ENCODE assay signal across 18 cellular contexts in the genomic region with DNA sequence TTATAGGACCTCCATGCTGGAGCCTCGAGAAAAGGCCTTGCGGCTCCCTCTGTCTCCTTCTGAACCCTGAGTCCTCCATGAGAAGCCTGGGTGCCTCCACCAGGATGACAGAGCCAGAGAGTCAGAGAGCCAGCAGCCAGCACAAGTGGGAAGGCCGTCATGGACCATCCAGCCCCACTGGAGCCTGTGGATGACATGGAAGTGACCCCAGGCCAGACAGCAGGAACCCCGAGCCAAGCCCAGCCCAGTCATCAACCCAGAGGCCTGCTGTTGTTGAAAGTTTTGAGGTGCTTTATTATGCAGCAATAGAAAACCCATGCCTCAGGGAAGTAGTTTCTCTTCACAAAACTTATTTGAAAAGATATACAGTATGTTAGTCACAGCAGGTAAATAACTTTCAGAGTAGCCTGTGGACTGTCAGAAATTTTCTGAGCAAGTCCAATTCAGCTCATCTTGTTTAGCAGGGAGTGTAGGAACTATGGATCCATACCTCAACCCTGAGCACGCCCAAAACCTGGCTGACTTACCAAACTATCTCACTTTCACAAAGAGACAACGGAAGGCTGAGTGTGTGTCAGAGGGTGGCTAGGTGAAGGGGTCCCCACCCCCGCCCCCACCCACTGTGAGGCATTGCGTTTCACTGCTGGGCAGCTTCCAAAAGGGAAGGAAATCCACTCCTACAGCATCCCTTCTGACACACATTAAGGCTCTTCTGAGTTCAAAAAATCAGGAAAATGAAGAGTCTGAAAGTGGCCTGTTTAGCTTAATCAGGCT.
A peak's percentile ranks its signal among the peaks of the same experiment; 100 is the strongest.
DNase-seq lines count a peak whose midpoint lies in the region; ATAC-seq and TF ChIP-seq lines count a peak whose summit lies in the region.
"Had no signal": no experiment of that assay in that cellular context is flagged by ENCODE, and none has a peak within 500 bp of the region (broad histone marks: within the 10 kb centered on the region; RNA-seq: fewer than 3 reads in every experiment).

No MANE protein-coding gene starts in this region.

- no peak for TF ChIP-seq RAD21 in HCT116 (IDR thresholded peaks at IDR 0.05; ENCODE audit: low read depth)

- RAD21 ChIA-PET in HCT116 (lab: Charles Lee; ENCODE audit: low non-redundant PET in 1 of 2, low total read pairs in 2 of 2, uncharacterized antibody in 2 of 2, unreplicated experiment in 2 of 2), result no interaction called here

- no peak for DNase-seq in HCT116 (ENCODE audit: low read depth, low spot score)
- DNase-seq in WERI-Rb-1, result no peak
- no peak for DNase-seq in fibroblast of lung (ENCODE audit: low read depth in 2 of 2)
- no peak for DNase-seq in osteoblast (ENCODE audit: insufficient read length, low spot score, missing footprints)
- DNase-seq in CD14-positive monocyte (ENCODE audit: low spot score), result no peak
- DNase-seq: activated CD8-positive, alpha-beta T cell treated with anti-CD3 and anti-CD28 coated beads, Interleukin-2, amount 10 ng/mL, durations not matched to agents 7 days and 5 days; amygdala; C1 segment of cervical spinal cord; left lung; naive B cell; NCI-H2029 treated with DMSO at 0.1 percent for 48 hours; NCI-H510A treated with DMSO at 0.1 percent for 48 hours; stimulated activated CD4-positive, alpha-beta T cell treated with anti-CD3 and anti-CD28 coated beads, Interleukin-15, amount 100 ng/mL, for 24 hours had no signal

- no peaks in the 10 kb centered on the region for H4K20me1 ChIP-seq in HCT116 (ENCODE audit: insufficient read depth)
- no peaks in the 10 kb centered on the region for H4K20me1 ChIP-seq in fibroblast of lung (ENCODE audit: control insufficient read depth, extremely low read depth, insufficient read depth, low read length)
- no peaks in the 10 kb centered on the region for H4K20me1 ChIP-seq in osteoblast (ENCODE audit: insufficient read depth, low read length)

- H3K4me1 ChIP-seq in HCT116 (ENCODE audit: control insufficient read depth in 1 of 2, insufficient read depth in 2 of 2, low read length in 2 of 2), result peaks cover 37 to 75% of the 10 kb centered on the region in 2 experiments
- peaks cover 5% of the 10 kb centered on the region for H3K4me1 ChIP-seq in fibroblast of lung (ENCODE audit: control insufficient read depth, extremely low read depth, insufficient read depth, low read length)
- peaks cover 23% of the 10 kb centered on the region for H3K4me1 ChIP-seq in osteoblast (ENCODE audit: insufficient read depth, low read length)

- H3K9me3 ChIP-seq in HCT116 (ENCODE audit: control insufficient read depth in 1 of 2, insufficient read depth in 1 of 2, low read depth in 1 of 2, low read length in 2 of 2), result no peaks in the 10 kb centered on the region
- no peaks in the 10 kb centered on the region for H3K9me3 ChIP-seq in WERI-Rb-1 (ENCODE audit: severe bottlenecking)
- H3K9me3 ChIP-seq in fibroblast of lung (ENCODE audit: control insufficient read depth, insufficient read depth, low read depth, low read length), result no peaks in the 10 kb centered on the region
- no peaks in the 10 kb centered on the region for H3K9me3 ChIP-seq in osteoblast (ENCODE audit: low read depth, low read length)
- H3K9me3 ChIP-seq: left lung had no signal

- POLR2A ChIA-PET in HCT116 (lab: Charles Lee), result no interaction called here

- no peak for ATAC-seq in HCT116
- ATAC-seq in GM19328 (IDR thresholded peaks at IDR 0.05; ENCODE audit: unreplicated experiment), result no peak
- ATAC-seq in GM18502 (IDR thresholded peaks at IDR 0.05; ENCODE audit: poor library complexity, unreplicated experiment), result no peak
- ATAC-seq: activated CD8-positive, alpha-beta T cell treated with anti-CD3 and anti-CD28 coated beads, Interleukin-2, amount 10 ng/mL, durations not matched to agents 7 days and 5 days; activated T-helper 17 cell treated with anti-CD3 and anti-CD28 coated beads, Interleukin-2, amount 50 U/mL, for 72 hours; left lung had no signal

- H3K4me2 ChIP-seq in HCT116 (ENCODE audit: low read length), result peak overlapping the region; percentile 37
- no peak overlapping the region for H3K4me2 ChIP-seq in fibroblast of lung (ENCODE audit: extremely low read depth, insufficient read depth, low read length)
- no peak overlapping the region for H3K4me2 ChIP-seq in osteoblast (ENCODE audit: insufficient read depth, low read length)
- H3K4me2 ChIP-seq: hepatocyte had no signal

- H3K4me3 Mint-ChIP-seq in CD14-positive monocyte, result no peak overlapping the region
- H3K4me3 Mint-ChIP-seq: activated CD8-positive, alpha-beta T cell treated with anti-CD3 and anti-CD28 coated beads, Interleukin-2, amount 10 ng/mL, durations not matched to agents 7 days and 5 days; activated T-helper 17 cell treated with anti-CD3 and anti-CD28 coated beads, Interleukin-2, amount 50 U/mL, for 72 hours; naive B cell had no signal

- H3K9ac ChIP-seq in HCT116 (ENCODE audit: low read length) (no peak overlapping the region), fibroblast of lung (ENCODE audit: insufficient read depth, low read length) (no peak overlapping the region)

- no peak overlapping the region for H3K4me3 ChIP-seq in HCT116 (replicated peaks in 1 of 2; ENCODE audit: low read depth in 1 of 2, low read length in 2 of 2)
- no peak overlapping the region for H3K4me3 ChIP-seq in WERI-Rb-1 (ENCODE audit: low read depth, low read length)
- no peak overlapping the region for H3K4me3 ChIP-seq in fibroblast of lung (replicated peaks in 1 of 4; ENCODE audit: control extremely low read depth in 1 of 4, insufficient read depth in 1 of 4, low read depth in 3 of 4, low read length in 4 of 4)
- no peak overlapping the region for H3K4me3 ChIP-seq in osteoblast (ENCODE audit: insufficient read depth, low read length)
- H3K4me3 ChIP-seq: coronary artery, hepatocyte, left lung had no signal

- CTCF ChIA-PET in HCT116 (lab: Charles Lee), result no interaction called here

- peaks cover 8% of the 10 kb centered on the region for H3K4me1 Mint-ChIP-seq in CD14-positive monocyte
- H3K4me1 Mint-ChIP-seq: activated T-helper 17 cell treated with anti-CD3 and anti-CD28 coated beads, Interleukin-2, amount 50 U/mL, for 72 hours had no signal

- no peaks in the 10 kb centered on the region for H3K36me3 ChIP-seq in HCT116 (ENCODE audit: control insufficient read depth in 1 of 2, insufficient read depth in 2 of 2, low read length in 2 of 2)
- H3K36me3 ChIP-seq in WERI-Rb-1, result no peaks in the 10 kb centered on the region
- H3K36me3 ChIP-seq in fibroblast of lung (ENCODE audit: control insufficient read depth, insufficient read depth, low read length), result no peaks in the 10 kb centered on the region
- H3K36me3 ChIP-seq in osteoblast (ENCODE audit: insufficient read depth, low read length), result no peaks in the 10 kb centered on the region
- H3K36me3 ChIP-seq: left lung had no signal

- no peaks in the 10 kb centered on the region for H3K36me3 Mint-ChIP-seq in CD14-positive monocyte
- H3K36me3 Mint-ChIP-seq: naive B cell had no signal

- H3K27ac ChIP-seq in HCT116 (ENCODE audit: low read depth, low read length) (no peak overlapping the region), WERI-Rb-1 (peak overlapping the region; percentile 26), fibroblast of lung (ENCODE audit: insufficient read depth, low read length) (no peak overlapping the region), osteoblast (ENCODE audit: low read depth, low read length) (no peak overlapping the region)
- H3K27ac ChIP-seq: hepatocyte, left lung had no signal

- peaks cover 0 to 3% (median 0%) of the 10 kb centered on the region in 7 donors for H3K9me3 Mint-ChIP-seq in CD14-positive monocyte
- H3K9me3 Mint-ChIP-seq: activated T-helper 17 cell treated with anti-CD3 and anti-CD28 coated beads, Interleukin-2, amount 50 U/mL, for 72 hours had no signal

- H3K79me2 ChIP-seq in HCT116 (ENCODE audit: insufficient read depth, low read length) (no peaks in the 10 kb centered on the region), fibroblast of lung (ENCODE audit: control insufficient read depth, insufficient read depth, low read length) (no peaks in the 10 kb centered on the region), osteoblast (ENCODE audit: insufficient read depth, low read length) (no peaks in the 10 kb centered on the region)
- H3K79me2 ChIP-seq: hepatocyte had no signal

- no peak for TF ChIP-seq POLR2A in HCT116 (IDR thresholded peaks at IDR 0.05; ENCODE audit: borderline replicate concordance, extremely low read depth, insufficient read depth, insufficient read length)

- peaks cover 1 to 3% (median 1%) of the 10 kb centered on the region in 3 donors for H3K27me3 Mint-ChIP-seq in CD14-positive monocyte (ENCODE audit: low read depth in 3 of 3)

- H3K27ac Mint-ChIP-seq in CD14-positive monocyte, result no peak overlapping the region
- H3K27ac Mint-ChIP-seq: activated CD8-positive, alpha-beta T cell treated with anti-CD3 and anti-CD28 coated beads, Interleukin-2, amount 10 ng/mL, durations not matched to agents 7 days and 5 days; activated T-helper 17 cell treated with anti-CD3 and anti-CD28 coated beads, Interleukin-2, amount 50 U/mL, for 72 hours had no signal

- intact Hi-C loops in HCT116 (cut with micrococcal nuclease) (no loop called here), CD14-positive monocyte (cut with micrococcal nuclease) (no loop called here)

- no TSS peak for BruUV-seq in HCT116 (replicated peaks; lab: Mats Ljungman, UMichigan)

- TF ChIP-seq CTCF in HCT116 (IDR thresholded peaks at IDR 0.05 in 2 of 3, conservative IDR thresholded peaks at IDR 0.05 in 1 of 3; ENCODE audit: borderline replicate concordance in 1 of 3, insufficient read depth in 1 of 3, low read depth in 2 of 3, low read length in 2 of 3) (no peak), WERI-Rb-1 (IDR thresholded peaks at IDR 0.05; ENCODE audit: low read depth, low read length) (no peak), fibroblast of lung (conservative IDR thresholded peaks at IDR 0.05 in 1 of 2, IDR thresholded peaks at IDR 0.05 in 1 of 2; ENCODE audit: low read depth in 1 of 2, low read length in 2 of 2) (no peak), osteoblast (IDR thresholded peaks at IDR 0.05; ENCODE audit: extremely low read depth, low read depth, low read length) (no peak), CD14-positive monocyte (IDR thresholded peaks at IDR 0.05) (no peak)

- H3K9me2 ChIP-seq in HCT116 (ENCODE audit: insufficient read depth), result no peaks in the 10 kb centered on the region

- H2AFZ ChIP-seq in HCT116 (ENCODE audit: low read depth, low read length, poor library complexity, severe bottlenecking) (no peak overlapping the region), fibroblast of lung (ENCODE audit: low read length) (peak overlapping the region; percentile 26), osteoblast (ENCODE audit: low read length) (peak overlapping the region; percentile 79)
- H2AFZ ChIP-seq: hepatocyte had no signal

- H3K27me3 ChIP-seq in HCT116 (ENCODE audit: insufficient read depth, low read length) (no peaks in the 10 kb centered on the region), WERI-Rb-1 (ENCODE audit: insufficient read depth, low read depth, severe bottlenecking) (no peaks in the 10 kb centered on the region), fibroblast of lung (ENCODE audit: control insufficient read depth, insufficient read depth, low read length) (no peaks in the 10 kb centered on the region), osteoblast (ENCODE audit: insufficient read depth, low read length) (no peaks in the 10 kb centered on the region)
- H3K27me3 ChIP-seq: hepatocyte, left lung had no signal

TF ChIP-seq in HCT116, 20 proteins besides CTCF, POLR2A, EP300 and RAD21 (continues in another document):
- TF ChIP-seq EZH2phosphoT487 (IDR thresholded peaks at IDR 0.05; ENCODE audit: borderline replicate concordance) (no peak), ELF1 (IDR thresholded peaks at IDR 0.05; ENCODE audit: borderline replicate concordance, low read depth) (no peak)
